1 cellular context compared by ENCODE assay signal in the genomic region with DNA sequence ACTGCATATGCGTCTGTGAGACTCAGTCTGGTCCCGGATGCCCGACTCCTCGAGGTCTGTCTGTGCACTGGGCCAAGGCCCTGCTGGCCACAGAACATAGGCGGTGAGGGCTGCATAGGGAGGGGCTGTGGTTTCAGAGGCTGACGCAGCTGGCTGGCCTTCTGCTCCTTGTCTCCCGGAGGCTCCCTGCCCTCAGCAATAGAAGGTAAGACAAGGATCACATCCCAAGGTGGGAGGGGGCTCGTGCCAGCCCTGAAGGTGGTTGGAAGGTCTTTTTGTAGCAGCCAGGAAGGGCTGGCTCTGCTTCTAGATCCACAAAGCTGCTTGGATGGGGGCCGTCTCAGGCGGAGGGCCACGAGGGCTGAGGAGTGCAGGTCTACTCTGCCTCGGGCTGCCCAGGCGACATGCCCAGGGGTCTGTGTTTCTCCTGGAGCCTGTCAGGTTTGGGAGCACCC.
TF ChIP-seq lines count a peak whose summit lies in the region.

No MANE protein-coding gene starts in this region.

TF ChIP-seq in GM12878, 131 proteins besides CTCF, POLR2A, EP300 and RAD21 (continued from another document):
- TF ChIP-seq, protein P1, sequence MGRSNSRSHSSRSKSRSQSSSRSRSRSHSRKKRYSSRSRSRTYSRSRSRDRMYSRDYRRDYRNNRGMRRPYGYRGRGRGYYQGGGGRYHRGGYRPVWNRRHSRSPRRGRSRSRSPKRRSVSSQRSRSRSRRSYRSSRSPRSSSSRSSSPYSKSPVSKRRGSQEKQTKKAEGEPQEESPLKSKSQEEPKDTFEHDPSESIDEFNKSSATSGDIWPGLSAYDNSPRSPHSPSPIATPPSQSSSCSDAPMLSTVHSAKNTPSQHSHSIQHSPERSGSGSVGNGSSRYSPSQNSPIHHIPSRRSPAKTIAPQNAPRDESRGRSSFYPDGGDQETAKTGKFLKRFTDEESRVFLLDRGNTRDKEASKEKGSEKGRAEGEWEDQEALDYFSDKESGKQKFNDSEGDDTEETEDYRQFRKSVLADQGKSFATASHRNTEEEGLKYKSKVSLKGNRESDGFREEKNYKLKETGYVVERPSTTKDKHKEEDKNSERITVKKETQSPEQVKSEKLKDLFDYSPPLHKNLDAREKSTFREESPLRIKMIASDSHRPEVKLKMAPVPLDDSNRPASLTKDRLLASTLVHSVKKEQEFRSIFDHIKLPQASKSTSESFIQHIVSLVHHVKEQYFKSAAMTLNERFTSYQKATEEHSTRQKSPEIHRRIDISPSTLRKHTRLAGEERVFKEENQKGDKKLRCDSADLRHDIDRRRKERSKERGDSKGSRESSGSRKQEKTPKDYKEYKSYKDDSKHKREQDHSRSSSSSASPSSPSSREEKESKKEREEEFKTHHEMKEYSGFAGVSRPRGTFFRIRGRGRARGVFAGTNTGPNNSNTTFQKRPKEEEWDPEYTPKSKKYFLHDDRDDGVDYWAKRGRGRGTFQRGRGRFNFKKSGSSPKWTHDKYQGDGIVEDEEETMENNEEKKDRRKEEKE (IDR thresholded peaks at IDR 0.05): no peak
- TF ChIP-seq RUNX3 (IDR thresholded peaks at IDR 0.05; ENCODE audit: low read length) (peak; percentile 87), EED (IDR thresholded peaks at IDR 0.05; ENCODE audit: low read depth) (peak; percentile 70), TCF12 (IDR thresholded peaks at IDR 0.05; ENCODE audit: low read depth, low read length) (0 out of 2 replicates have a peak, but pooled peaks have one; percentile 10)
